Comparison of ENCODE assay signal across 9 cellular contexts in the genomic region with DNA sequence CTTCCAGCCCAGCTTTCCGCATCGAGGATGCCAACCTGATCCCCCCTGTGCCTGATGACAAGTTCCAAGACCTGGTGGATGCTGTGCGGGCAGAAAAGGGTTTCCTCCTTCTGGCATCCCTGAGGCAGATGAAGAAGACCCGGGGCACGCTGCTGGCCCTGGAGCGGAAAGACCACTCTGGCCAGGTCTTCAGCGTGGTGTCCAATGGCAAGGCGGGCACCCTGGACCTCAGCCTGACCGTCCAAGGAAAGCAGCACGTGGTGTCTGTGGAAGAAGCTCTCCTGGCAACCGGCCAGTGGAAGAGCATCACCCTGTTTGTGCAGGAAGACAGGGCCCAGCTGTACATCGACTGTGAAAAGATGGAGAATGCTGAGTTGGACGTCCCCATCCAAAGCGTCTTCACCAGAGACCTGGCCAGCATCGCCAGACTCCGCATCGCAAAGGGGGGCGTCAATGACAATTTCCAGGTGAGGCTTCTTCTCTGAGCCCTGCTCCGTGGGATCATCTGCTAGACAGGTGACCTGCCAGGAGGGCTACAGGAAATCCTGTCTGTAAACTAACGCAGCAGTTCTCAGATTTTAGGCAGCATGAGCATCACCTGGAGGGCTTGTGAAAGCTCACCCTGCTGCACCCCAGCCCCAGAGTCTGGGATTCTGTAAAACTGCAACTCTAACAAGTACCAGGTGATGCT. TPM values are rescaled to one million over a fixed set of nuclear protein-coding genes. Genes with fewer than 3 reads are reported as not detected.
DNase-seq lines count a peak whose midpoint lies in the region; ATAC-seq and TF ChIP-seq lines count a peak whose summit lies in the region.
"Had no signal": no experiment of that assay in that cellular context is flagged by ENCODE, and none has a peak within 500 bp of the region (broad histone marks: within the 10 kb centered on the region; RNA-seq: fewer than 3 reads in every experiment).

No MANE protein-coding gene starts in this region.

- DNase-seq in EL (peak; percentile 63), astrocyte of the hippocampus (ENCODE audit: low read depth, low spot score) (peak; percentile 62), hepatocyte (ENCODE audit: low spot score) (no peak), prostate gland (ENCODE audit: low spot score) (no peak), NCI-H1092 treated with DMSO at 0.1 percent for 48 hours (lab: John Stamatoyannopoulos, UW) (no peak), SKM-1 treated with dmso at 0.1 percent for 144 hours (lab: John Stamatoyannopoulos, UW; ENCODE audit: unreplicated experiment) (no peak), NCI-H2029 (lab: John Stamatoyannopoulos, UW) (no peak)
- DNase-seq: NCI-H1436 had no signal

- no peaks in the 10 kb centered on the region for H3K9me2 ChIP-seq in hepatocyte (replicated peaks; ENCODE audit: insufficient read depth)

- no peak overlapping the region for H2AFZ ChIP-seq in hepatocyte

- H3K27me3 ChIP-seq in hepatocyte (no peaks in the 10 kb centered on the region), prostate gland (replicated peaks; ENCODE audit: insufficient read depth) (no peaks in the 10 kb centered on the region)

- no peak for TF ChIP-seq POLR2A in prostate gland (IDR thresholded peaks at IDR 0.05)

- H3K4me2 ChIP-seq in hepatocyte, result peak overlapping the region; percentile 81

- H3K9me3 ChIP-seq in hepatocyte (ENCODE audit: low read depth), result no peaks in the 10 kb centered on the region
- no peaks in the 10 kb centered on the region for H3K9me3 ChIP-seq in prostate gland

- no peak for TF ChIP-seq CTCF in hepatocyte (IDR thresholded peaks at IDR 0.05; ENCODE audit: poor library complexity)
- no peak for TF ChIP-seq CTCF in prostate gland (IDR thresholded peaks at IDR 0.05)

- H3K27ac ChIP-seq in hepatocyte (no peak overlapping the region), prostate gland (peak overlapping the region; percentile 84 to 88)

- intact Hi-C loops in prostate gland (cut with DNase I), result loop anchor here (2.0 to 5.0 kb wide), 3 partner anchors 172 to 875 kb away; no protein-coding TSS in a partner anchor

- ATAC-seq in GM21717 (IDR thresholded peaks at IDR 0.05; ENCODE audit: unreplicated experiment), result no peak

- H3K4me3 ChIP-seq in hepatocyte, result peak overlapping the region; percentile 23
- peak overlapping the region; percentile 50 to 54 for H3K4me3 ChIP-seq in prostate gland

- H3K79me2 ChIP-seq in hepatocyte, result peaks cover 30% of the 10 kb centered on the region

- 81% methylated on average over 20 of the region's 20 CpGs for WGBS in hepatocyte (ENCODE audit: low lambda C conversion rate, missing lambda C conversion rate)
- WGBS in prostate gland, result 61% methylated on average over 18 of the region's 20 CpGs

- H3K4me1 ChIP-seq in hepatocyte (ENCODE audit: insufficient read depth) (peaks cover 17% of the 10 kb centered on the region), prostate gland (replicated peaks) (no peaks in the 10 kb centered on the region)

- H4K20me1 ChIP-seq in hepatocyte (ENCODE audit: insufficient read depth, poor library complexity, severe bottlenecking), result peaks cover 17% of the 10 kb centered on the region

- H3K36me3 ChIP-seq in hepatocyte (replicated peaks; ENCODE audit: insufficient read depth, low read depth) (no peaks in the 10 kb centered on the region), prostate gland (no peaks in the 10 kb centered on the region)

RNA-seq across cellular contexts. Expression of a gene that starts 1.6 kb away (rescaled TPM):
- total RNA-seq in hepatocyte, result 191 and 220 TPM in 2 replicates
- polyA plus RNA-seq in hepatocyte, result 82.9 and 105 TPM in 2 replicates
- 10 to 100 TPM; 50.1 to 95.7 TPM for total RNA-seq in prostate gland

Comparison
In these comparisons a context has a peak if more than half of its experiments do, and no peak if none do; other contexts are left out.
1. DNase-seq: peak in EL (single experiment) and astrocyte of the hippocampus (single experiment); none in hepatocyte (single experiment), prostate gland (single experiment), NCI-H1092 treated with DMSO at 0.1 percent for 48 hours (single experiment), SKM-1 treated with dmso at 0.1 percent for 144 hours (single experiment) and NCI-H2029 (single experiment).